In genomic region chr1:180854456-180854855, GRCh38 we compare ENCODE assay signal across 1 cellular context.
TF ChIP-seq lines count a peak whose summit lies in the region.

No MANE protein-coding gene starts in this region.

TF ChIP-seq in K562, 482 proteins besides CTCF, POLR2A, EP300 and RAD21 (continued from another document):
- TF ChIP-seq, protein P1, sequence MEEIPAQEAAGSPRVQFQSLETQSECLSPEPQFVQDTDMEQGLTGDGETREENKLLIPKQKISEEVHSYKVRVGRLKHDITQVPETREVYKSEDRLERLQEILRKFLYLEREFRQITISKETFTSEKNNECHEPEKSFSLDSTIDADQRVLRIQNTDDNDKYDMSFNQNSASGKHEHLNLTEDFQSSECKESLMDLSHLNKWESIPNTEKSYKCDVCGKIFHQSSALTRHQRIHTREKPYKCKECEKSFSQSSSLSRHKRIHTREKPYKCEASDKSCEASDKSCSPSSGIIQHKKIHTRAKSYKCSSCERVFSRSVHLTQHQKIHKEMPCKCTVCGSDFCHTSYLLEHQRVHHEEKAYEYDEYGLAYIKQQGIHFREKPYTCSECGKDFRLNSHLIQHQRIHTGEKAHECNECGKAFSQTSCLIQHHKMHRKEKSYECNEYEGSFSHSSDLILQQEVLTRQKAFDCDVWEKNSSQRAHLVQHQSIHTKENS (CRISPR knock-in tag; IDR thresholded peaks at IDR 0.05), result no peak
- TF ChIP-seq SMAD4 (CRISPR knock-in tag; conservative IDR thresholded peaks at IDR 0.05) (0 out of 2 replicates have a peak, but pooled peaks have one; percentile 38), SOX6 (IDR thresholded peaks at IDR 0.05) (peak; percentile 95), RREB1 (CRISPR knock-in tag; IDR thresholded peaks at IDR 0.05) (no peak), NFE2 (IDR thresholded peaks at IDR 0.05; ENCODE audit: low read depth) (peak; percentile 58; the same call in 1 of the 2 replicates), CBX3 (IDR thresholded peaks at IDR 0.05; ENCODE audit: borderline replicate concordance in 1 of 2, low read length in 2 of 2) (0 out of 3 replicates have a peak, but pooled peaks of 1 of the 2 experiments have one; percentile 30), ZNF830 (CRISPR knock-in tag; IDR thresholded peaks at IDR 0.05) (no peak), ZNF316 (IDR thresholded peaks at IDR 0.05) (no peak), SREBF1 (IDR thresholded peaks at IDR 0.05; ENCODE audit: borderline replicate concordance, low read depth, low read length) (no peak), MTA2 (IDR thresholded peaks at IDR 0.05; ENCODE audit: low read depth) (0 out of 2 replicates have a peak, but pooled peaks have one; percentile 19), LARP7 (IDR thresholded peaks at IDR 0.05) (no peak), SMARCA4 (IDR thresholded peaks at IDR 0.05) (peak; percentile 72; the same call in 1 of the 2 replicates), ZNF639 (CRISPR knock-in tag; conservative IDR thresholded peaks at IDR 0.05 in 1 of 2, IDR thresholded peaks at IDR 0.05 in 1 of 2) (peak in 1 of 2 experiments; percentile 46; a peak in 1 of 4 replicates), RCOR1 (IDR thresholded peaks at IDR 0.05; ENCODE audit: borderline replicate concordance in 1 of 2, low read depth in 2 of 2, low read length in 2 of 2) (peak in 1 of 2 experiments; percentile 96; a peak in 2 of 4 replicates), CTBP1 (IDR thresholded peaks at IDR 0.05; ENCODE audit: borderline replicate concordance) (peak; percentile 67; the same call in 1 of the 2 replicates), ZBED1 (IDR thresholded peaks at IDR 0.05) (peak; percentile 98), CBFA2T2 (conservative IDR thresholded peaks at IDR 0.05) (peak; percentile 77), FOSL1 (tag; conservative IDR thresholded peaks at IDR 0.05) (peak; percentile 52), MAFK (IDR thresholded peaks at IDR 0.05; ENCODE audit: low read length) (no peak)
- TF ChIP-seq, protein P2, sequence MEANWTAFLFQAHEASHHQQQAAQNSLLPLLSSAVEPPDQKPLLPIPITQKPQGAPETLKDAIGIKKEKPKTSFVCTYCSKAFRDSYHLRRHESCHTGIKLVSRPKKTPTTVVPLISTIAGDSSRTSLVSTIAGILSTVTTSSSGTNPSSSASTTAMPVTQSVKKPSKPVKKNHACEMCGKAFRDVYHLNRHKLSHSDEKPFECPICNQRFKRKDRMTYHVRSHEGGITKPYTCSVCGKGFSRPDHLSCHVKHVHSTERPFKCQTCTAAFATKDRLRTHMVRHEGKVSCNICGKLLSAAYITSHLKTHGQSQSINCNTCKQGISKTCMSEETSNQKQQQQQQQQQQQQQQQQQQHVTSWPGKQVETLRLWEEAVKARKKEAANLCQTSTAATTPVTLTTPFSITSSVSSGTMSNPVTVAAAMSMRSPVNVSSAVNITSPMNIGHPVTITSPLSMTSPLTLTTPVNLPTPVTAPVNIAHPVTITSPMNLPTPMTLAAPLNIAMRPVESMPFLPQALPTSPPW (CRISPR knock-in tag; IDR thresholded peaks at IDR 0.05), result peak; percentile 25; the same call in 1 of the 2 replicates
- TF ChIP-seq, protein P3, sequence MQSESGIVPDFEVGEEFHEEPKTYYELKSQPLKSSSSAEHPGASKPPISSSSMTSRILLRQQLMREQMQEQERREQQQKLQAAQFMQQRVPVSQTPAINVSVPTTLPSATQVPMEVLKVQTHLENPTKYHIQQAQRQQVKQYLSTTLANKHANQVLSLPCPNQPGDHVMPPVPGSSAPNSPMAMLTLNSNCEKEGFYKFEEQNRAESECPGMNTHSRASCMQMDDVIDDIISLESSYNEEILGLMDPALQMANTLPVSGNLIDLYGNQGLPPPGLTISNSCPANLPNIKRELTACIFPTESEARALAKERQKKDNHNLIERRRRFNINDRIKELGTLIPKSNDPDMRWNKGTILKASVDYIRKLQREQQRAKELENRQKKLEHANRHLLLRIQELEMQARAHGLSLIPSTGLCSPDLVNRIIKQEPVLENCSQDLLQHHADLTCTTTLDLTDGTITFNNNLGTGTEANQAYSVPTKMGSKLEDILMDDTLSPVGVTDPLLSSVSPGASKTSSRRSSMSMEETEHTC (IDR thresholded peaks at IDR 0.05), result 0 out of 2 replicates have a peak, but pooled peaks have one; percentile 36
- TF ChIP-seq, protein P4, sequence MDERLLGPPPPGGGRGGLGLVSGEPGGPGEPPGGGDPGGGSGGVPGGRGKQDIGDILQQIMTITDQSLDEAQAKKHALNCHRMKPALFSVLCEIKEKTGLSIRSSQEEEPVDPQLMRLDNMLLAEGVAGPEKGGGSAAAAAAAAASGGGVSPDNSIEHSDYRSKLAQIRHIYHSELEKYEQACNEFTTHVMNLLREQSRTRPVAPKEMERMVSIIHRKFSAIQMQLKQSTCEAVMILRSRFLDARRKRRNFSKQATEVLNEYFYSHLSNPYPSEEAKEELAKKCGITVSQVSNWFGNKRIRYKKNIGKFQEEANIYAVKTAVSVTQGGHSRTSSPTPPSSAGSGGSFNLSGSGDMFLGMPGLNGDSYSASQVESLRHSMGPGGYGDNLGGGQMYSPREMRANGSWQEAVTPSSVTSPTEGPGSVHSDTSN (CRISPR knock-in tag; IDR thresholded peaks at IDR 0.05; ENCODE audit: low read depth), result no peak
- TF ChIP-seq, protein P4 (tag; conservative IDR thresholded peaks at IDR 0.05; ENCODE audit: low read depth), result peak; percentile 76
- TF ChIP-seq, protein P5, sequence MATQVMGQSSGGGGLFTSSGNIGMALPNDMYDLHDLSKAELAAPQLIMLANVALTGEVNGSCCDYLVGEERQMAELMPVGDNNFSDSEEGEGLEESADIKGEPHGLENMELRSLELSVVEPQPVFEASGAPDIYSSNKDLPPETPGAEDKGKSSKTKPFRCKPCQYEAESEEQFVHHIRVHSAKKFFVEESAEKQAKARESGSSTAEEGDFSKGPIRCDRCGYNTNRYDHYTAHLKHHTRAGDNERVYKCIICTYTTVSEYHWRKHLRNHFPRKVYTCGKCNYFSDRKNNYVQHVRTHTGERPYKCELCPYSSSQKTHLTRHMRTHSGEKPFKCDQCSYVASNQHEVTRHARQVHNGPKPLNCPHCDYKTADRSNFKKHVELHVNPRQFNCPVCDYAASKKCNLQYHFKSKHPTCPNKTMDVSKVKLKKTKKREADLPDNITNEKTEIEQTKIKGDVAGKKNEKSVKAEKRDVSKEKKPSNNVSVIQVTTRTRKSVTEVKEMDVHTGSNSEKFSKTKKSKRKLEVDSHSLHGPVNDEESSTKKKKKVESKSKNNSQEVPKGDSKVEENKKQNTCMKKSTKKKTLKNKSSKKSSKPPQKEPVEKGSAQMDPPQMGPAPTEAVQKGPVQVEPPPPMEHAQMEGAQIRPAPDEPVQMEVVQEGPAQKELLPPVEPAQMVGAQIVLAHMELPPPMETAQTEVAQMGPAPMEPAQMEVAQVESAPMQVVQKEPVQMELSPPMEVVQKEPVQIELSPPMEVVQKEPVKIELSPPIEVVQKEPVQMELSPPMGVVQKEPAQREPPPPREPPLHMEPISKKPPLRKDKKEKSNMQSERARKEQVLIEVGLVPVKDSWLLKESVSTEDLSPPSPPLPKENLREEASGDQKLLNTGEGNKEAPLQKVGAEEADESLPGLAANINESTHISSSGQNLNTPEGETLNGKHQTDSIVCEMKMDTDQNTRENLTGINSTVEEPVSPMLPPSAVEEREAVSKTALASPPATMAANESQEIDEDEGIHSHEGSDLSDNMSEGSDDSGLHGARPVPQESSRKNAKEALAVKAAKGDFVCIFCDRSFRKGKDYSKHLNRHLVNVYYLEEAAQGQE (CRISPR knock-in tag; IDR thresholded peaks at IDR 0.05; ENCODE audit: low read depth), result no peak
